ENCODE assay signal across 24 cellular contexts in the genomic region with DNA sequence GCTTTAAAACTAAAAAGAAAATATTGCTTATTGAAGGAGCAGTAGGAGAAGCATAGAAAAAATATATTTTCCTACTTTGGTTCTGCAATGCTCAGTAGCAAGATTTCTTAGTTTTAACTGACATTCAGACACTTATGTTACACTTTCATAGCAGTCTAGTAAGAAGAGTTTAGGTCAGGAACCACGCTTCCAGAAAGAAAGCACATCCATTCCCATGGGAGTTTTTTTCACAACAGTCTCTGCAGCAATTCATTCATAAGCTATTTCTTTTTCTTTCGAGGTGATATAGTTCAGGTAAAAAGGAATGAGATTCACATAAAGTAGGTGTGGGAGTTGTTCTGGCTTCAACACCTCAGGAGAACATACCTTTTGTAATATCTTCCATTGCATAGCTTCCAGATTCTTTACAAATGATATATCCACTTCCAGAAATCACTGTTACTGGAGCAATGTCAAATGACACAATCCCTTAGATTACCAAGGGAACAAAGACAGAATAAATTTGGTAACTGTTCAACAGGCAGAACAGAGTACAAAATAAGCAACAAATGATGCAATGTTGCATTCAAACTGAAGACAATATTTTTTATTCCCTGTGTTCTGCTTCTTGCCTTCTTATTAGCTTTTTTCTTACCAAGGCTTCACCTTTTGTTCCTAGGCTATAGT.
DNase-seq lines count a peak whose midpoint lies in the region; ATAC-seq and TF ChIP-seq lines count a peak whose summit lies in the region.
"Had no signal": no experiment of that assay in that cellular context is flagged by ENCODE, and none has a peak within 500 bp of the region (broad histone marks: within the 10 kb centered on the region; RNA-seq: fewer than 3 reads in every experiment).

No MANE protein-coding gene starts in this region.

- H2AFZ ChIP-seq in SK-N-SH (ENCODE audit: low read depth), result no peak overlapping the region

- H3K79me2 ChIP-seq in SK-N-SH (ENCODE audit: insufficient read depth), result no peaks in the 10 kb centered on the region

- H3K4me1 ChIP-seq in SK-N-SH (ENCODE audit: control insufficient read depth in 1 of 2, insufficient read depth in 2 of 2, low read depth in 1 of 2, low read length in 1 of 2), result peaks cover 0 to 7% of the 10 kb centered on the region in 2 experiments; a peak in 3 of 4 replicates
- H3K4me1 ChIP-seq in right cardiac atrium (ENCODE audit: control insufficient read depth, insufficient read depth, low read length), result no peaks in the 10 kb centered on the region
- H3K4me1 ChIP-seq in subcutaneous abdominal adipose tissue (ENCODE audit: control insufficient read depth in 5 of 5, insufficient read depth in 5 of 5, low read length in 5 of 5), result peaks cover 0 to 10% (median 8%) of the 10 kb centered on the region in 5 donors
- H3K4me1 ChIP-seq in body of pancreas, result no peaks in the 10 kb centered on the region

- no peak for TF ChIP-seq POLR2A in body of pancreas (IDR thresholded peaks at IDR 0.05)

- H3F3A ChIP-seq in SK-N-SH (replicated peaks; ENCODE audit: insufficient read depth), result peaks cover 18% of the 10 kb centered on the region

- intact Hi-C loops in right cardiac atrium (cut with DNase I), result no loop called here
- intact Hi-C loops in body of pancreas (cut with DNase I), result no loop called here

- H3K27ac ChIP-seq in SK-N-SH (ENCODE audit: low read depth in 2 of 2, low read length in 1 of 2) (no peak overlapping the region), right cardiac atrium (ENCODE audit: low read length) (no peak overlapping the region), subcutaneous abdominal adipose tissue (ENCODE audit: low read depth, low read length) (no peak overlapping the region), body of pancreas (no peak overlapping the region)
- H3K27ac ChIP-seq: 22Rv1, ascending aorta, BLaER1, SJCRH30, tibial nerve, WERI-Rb-1 had no signal

- POLR2A ChIA-PET in SK-N-SH (lab: Yijun Ruan, JAX), result no interaction called here

- H3K36me3 ChIP-seq in SK-N-SH (replicated peaks in 1 of 2; ENCODE audit: control insufficient read depth in 1 of 2, insufficient read depth in 2 of 2, low read length in 1 of 2) (no peaks in the 10 kb centered on the region), subcutaneous abdominal adipose tissue (ENCODE audit: control insufficient read depth in 5 of 5, insufficient read depth in 5 of 5, low read length in 5 of 5) (no peaks in the 10 kb centered on the region), body of pancreas (replicated peaks in 1 of 2; ENCODE audit: insufficient read depth in 1 of 2, low read depth in 2 of 2) (no peaks in the 10 kb centered on the region)
- H3K36me3 ChIP-seq: ascending aorta, BLaER1, SJCRH30, tibial nerve, WERI-Rb-1 had no signal

- no peak for TF ChIP-seq EP300 in SK-N-SH (IDR thresholded peaks at IDR 0.05; ENCODE audit: borderline replicate concordance in 1 of 2, low read depth in 1 of 2, low read length in 1 of 2)

- no peak overlapping the region for H3K4me3 ChIP-seq in SK-N-SH (ENCODE audit: low read depth in 2 of 2, low read length in 1 of 2)
- H3K4me3 ChIP-seq in choroid plexus epithelial cell (ENCODE audit: low read depth, low read length), result no peak overlapping the region
- no peak overlapping the region for H3K4me3 ChIP-seq in right cardiac atrium (ENCODE audit: low read length)
- peak overlapping the region in 3 of 5 donors; percentile 1 to 40 (median 26) for H3K4me3 ChIP-seq in subcutaneous abdominal adipose tissue (ENCODE audit: low read depth in 1 of 5, low read length in 5 of 5)
- H3K4me3 ChIP-seq in body of pancreas, result no peak overlapping the region
- H3K4me3 ChIP-seq: BLaER1, SJCRH30, tibial nerve had no signal

- DNase-seq in SK-N-SH (no peak), choroid plexus epithelial cell (ENCODE audit: low read depth) (peak; percentile 56), right cardiac atrium (no peak), body of pancreas (no peak), LoVo (ENCODE audit: low spot score) (no peak), NOMO-1 treated with dmso at 0.1 percent for 144 hours (lab: John Stamatoyannopoulos, UW; ENCODE audit: unreplicated experiment) (no peak)
- DNase-seq: activated CD4-positive, alpha-beta T cell treated with anti-CD3 and anti-CD28 coated beads, Interleukin-2, amount 50 U/mL, for 4 hours; activated gamma-delta T cell; Calu3; Kasumi-1; NCI-H1417 treated with DMSO at 0.1 percent for 48 hours; NCI-H2171; nucleus accumbens; OCI-M1; SJCRH30; stimulated activated naive CD4-positive, alpha-beta T cell; T-helper 2 cell; WERI-Rb-1 had no signal

- H3K4me2 ChIP-seq in SK-N-SH, result no peak overlapping the region
- H3K4me2 ChIP-seq: BLaER1 had no signal

- CTCF ChIA-PET in SK-N-SH (lab: Yijun Ruan, JAX), result no interaction called here

- no peak for ATAC-seq in SK-N-SH treated with all-trans-retinoic acid at 6 μM for 48 hours
- peak; percentile 51 to 64 for ATAC-seq in right cardiac atrium
- no peak for ATAC-seq in body of pancreas

- H4K20me1 ChIP-seq in SK-N-SH (ENCODE audit: insufficient read depth), result no peaks in the 10 kb centered on the region
- H4K20me1 ChIP-seq: BLaER1 had no signal

- H3K9me2 ChIP-seq in SK-N-SH, result no peaks in the 10 kb centered on the region

- TF ChIP-seq RAD21 in SK-N-SH (IDR thresholded peaks at IDR 0.05; ENCODE audit: low read length), result no peak

- H3K9ac ChIP-seq in SK-N-SH (no peak overlapping the region), subcutaneous abdominal adipose tissue (ENCODE audit: low read length in 5 of 5) (no peak overlapping the region)
- H3K9ac ChIP-seq: BLaER1 had no signal

- TF ChIP-seq CTCF in SK-N-SH (IDR thresholded peaks at IDR 0.05) (no peak), choroid plexus epithelial cell (conservative IDR thresholded peaks at IDR 0.05; ENCODE audit: low read depth, low read length) (no peak), body of pancreas (IDR thresholded peaks at IDR 0.05) (no peak)

- WGBS in SK-N-SH (ENCODE audit: low lambda C conversion rate), result 91% methylated on average over 2 of the region's 2 CpGs
- 42% methylated on average over 2 of the region's 2 CpGs for WGBS in right cardiac atrium
- WGBS in body of pancreas, 2 donors, result 81 to 87% methylated on average over 2 of the region's 2 CpGs

- H3K9me3 ChIP-seq in SK-N-SH (no peaks in the 10 kb centered on the region), right cardiac atrium (ENCODE audit: control insufficient read depth, low read length) (no peaks in the 10 kb centered on the region), subcutaneous abdominal adipose tissue (ENCODE audit: control insufficient read depth in 5 of 5, low read length in 5 of 5) (no peaks in the 10 kb centered on the region), body of pancreas (no peaks in the 10 kb centered on the region)
- H3K9me3 ChIP-seq: ascending aorta, BLaER1, SJCRH30, tibial nerve had no signal

- no peaks in the 10 kb centered on the region for H3K27me3 ChIP-seq in SK-N-SH (ENCODE audit: insufficient read depth)
- H3K27me3 ChIP-seq in right cardiac atrium (ENCODE audit: control insufficient read depth, insufficient read depth), result no peaks in the 10 kb centered on the region
- no peaks in the 10 kb centered on the region for H3K27me3 ChIP-seq in subcutaneous abdominal adipose tissue (ENCODE audit: control insufficient read depth in 5 of 5, insufficient read depth in 4 of 5, low read length in 5 of 5)
- no peaks in the 10 kb centered on the region for H3K27me3 ChIP-seq in body of pancreas
- H3K27me3 ChIP-seq: ascending aorta, BLaER1, SJCRH30, tibial nerve had no signal

TF ChIP-seq in SK-N-SH treated with all-trans-retinoic acid at 6 μM for 48 hours, 23 proteins besides CTCF, POLR2A, EP300 and RAD21:
- TF ChIP-seq ZNF70 (CRISPR knock-in tag; IDR thresholded peaks at IDR 0.05), result peak; percentile 11; the same call in 1 of the 2 replicates
- no peak for TF ChIP-seq ZFP3 (CRISPR knock-in tag; IDR thresholded peaks at IDR 0.05)
- TF ChIP-seq, protein P1, sequence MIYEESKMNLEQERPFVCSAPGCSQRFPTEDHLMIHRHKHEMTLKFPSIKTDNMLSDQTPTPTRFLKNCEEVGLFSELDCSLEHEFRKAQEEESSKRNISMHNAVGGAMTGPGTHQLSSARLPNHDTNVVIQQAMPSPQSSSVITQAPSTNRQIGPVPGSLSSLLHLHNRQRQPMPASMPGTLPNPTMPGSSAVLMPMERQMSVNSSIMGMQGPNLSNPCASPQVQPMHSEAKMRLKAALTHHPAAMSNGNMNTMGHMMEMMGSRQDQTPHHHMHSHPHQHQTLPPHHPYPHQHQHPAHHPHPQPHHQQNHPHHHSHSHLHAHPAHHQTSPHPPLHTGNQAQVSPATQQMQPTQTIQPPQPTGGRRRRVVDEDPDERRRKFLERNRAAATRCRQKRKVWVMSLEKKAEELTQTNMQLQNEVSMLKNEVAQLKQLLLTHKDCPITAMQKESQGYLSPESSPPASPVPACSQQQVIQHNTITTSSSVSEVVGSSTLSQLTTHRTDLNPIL (CRISPR knock-in tag; IDR thresholded peaks at IDR 0.05; ENCODE audit: low read depth), result no peak
- TF ChIP-seq ZNF565 (CRISPR knock-in tag; conservative IDR thresholded peaks at IDR 0.05; ENCODE audit: low read depth), result no peak

TF ChIP-seq in SK-N-SH, 30 proteins besides CTCF, POLR2A, EP300 and RAD21:
- no peak for TF ChIP-seq RFX5 (IDR thresholded peaks at IDR 0.05; ENCODE audit: low read length)
- no peak for TF ChIP-seq TEAD4 (IDR thresholded peaks at IDR 0.05; ENCODE audit: borderline replicate concordance, insufficient read depth)

Comparison
In these comparisons a context has a peak if more than half of its experiments do, and no peak if none do; other contexts are left out.
1. ATAC-seq: peak in right cardiac atrium (2 of 2); none in SK-N-SH treated with all-trans-retinoic acid at 6 μM for 48 hours (single experiment) and body of pancreas (single experiment).
2. H3K4me3 ChIP-seq: peak in subcutaneous abdominal adipose tissue (3 of 5); none in SK-N-SH (0 of 2), choroid plexus epithelial cell (single experiment), right cardiac atrium (single experiment) and body of pancreas (0 of 2).